ENCODE assay signal across 14 cellular contexts in the genomic region with DNA sequence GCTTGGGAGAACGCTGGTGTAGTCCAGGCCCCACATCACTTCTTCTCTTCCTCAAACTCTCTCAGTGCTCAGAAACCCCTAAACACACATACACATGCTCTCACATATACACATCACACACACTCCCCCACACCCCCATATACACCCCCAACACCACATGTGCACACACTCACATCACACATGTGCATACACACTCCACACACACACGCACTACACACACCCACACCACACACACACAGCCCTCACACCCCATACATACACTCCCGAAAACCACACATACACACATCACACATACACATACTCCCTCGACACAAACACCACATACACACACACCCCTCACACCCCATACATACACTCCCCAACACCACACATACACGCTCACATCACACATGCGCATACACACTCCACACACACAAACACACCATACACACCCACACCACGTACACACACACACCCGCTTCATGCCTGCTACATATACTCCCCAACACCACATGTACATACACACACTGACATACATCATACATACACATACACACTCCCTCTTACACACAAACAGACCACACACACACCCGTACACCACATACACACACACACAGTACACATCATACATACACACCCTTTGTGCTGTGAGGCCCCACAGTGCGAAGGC.
DNase-seq lines count a peak whose midpoint lies in the region; ATAC-seq and TF ChIP-seq lines count a peak whose summit lies in the region.
"Had no signal": no experiment of that assay in that cellular context is flagged by ENCODE, and none has a peak within 500 bp of the region (broad histone marks: within the 10 kb centered on the region; RNA-seq: fewer than 3 reads in every experiment).

No MANE protein-coding gene starts in this region.

- no peak for TF ChIP-seq POLR2A in thyroid gland (IDR thresholded peaks at IDR 0.05)

- peaks cover 16% of the 10 kb centered on the region for H3K4me1 ChIP-seq in mesendoderm (ENCODE audit: control insufficient read depth, low read depth, low read length)
- H3K4me1 ChIP-seq in thyroid gland: peaks cover 63 to 88% of the 10 kb centered on the region in 2 donors

- H3K27me3 ChIP-seq in mesendoderm (ENCODE audit: insufficient read depth, low read length, poor library complexity) (no peaks in the 10 kb centered on the region), thyroid gland (no peaks in the 10 kb centered on the region)
- H3K27me3 ChIP-seq: sigmoid colon had no signal

- no peaks in the 10 kb centered on the region for H3K9me3 Mint-ChIP-seq in T-helper 2 cell treated with Interferon-gamma antibody and Interleukin-4, amounts not matched to agents 5 μg/mL and 100 μg/mL, for 36 hours
- H3K9me3 Mint-ChIP-seq in activated T-helper 17 cell treated with anti-CD3 and anti-CD28 coated beads, Interleukin-2, amount 50 U/mL, for 72 hours: no peaks in the 10 kb centered on the region
- H3K9me3 Mint-ChIP-seq: CD8-positive, alpha-beta memory T cell; nephron had no signal

- intact Hi-C loops in thyroid gland (cut with DNase I): no loop called here

- H3K36me3 Mint-ChIP-seq in T-helper 2 cell treated with Interferon-gamma antibody and Interleukin-4, amounts not matched to agents 5 μg/mL and 100 μg/mL, for 36 hours (ENCODE audit: low read depth): no peaks in the 10 kb centered on the region
- H3K36me3 Mint-ChIP-seq in activated T-helper 17 cell treated with anti-CD3 and anti-CD28 coated beads, Interleukin-2, amount 50 U/mL, for 72 hours (ENCODE audit: low read depth): no peaks in the 10 kb centered on the region
- H3K36me3 Mint-ChIP-seq: CD8-positive, alpha-beta memory T cell had no signal

- no peak overlapping the region for H3K9ac ChIP-seq in mesendoderm (ENCODE audit: low read length)

- no peaks in the 10 kb centered on the region for H3K27me3 Mint-ChIP-seq in T-helper 2 cell treated with Interferon-gamma antibody and Interleukin-4, amounts not matched to agents 5 μg/mL and 100 μg/mL, for 36 hours (ENCODE audit: low read depth)
- no peaks in the 10 kb centered on the region for H3K27me3 Mint-ChIP-seq in activated T-helper 17 cell treated with anti-CD3 and anti-CD28 coated beads, Interleukin-2, amount 50 U/mL, for 72 hours
- H3K27me3 Mint-ChIP-seq: CD8-positive, alpha-beta memory T cell had no signal

- H4K5ac ChIP-seq in mesendoderm (ENCODE audit: low read length): no peak overlapping the region

- peaks cover 29% of the 10 kb centered on the region for H3K4me1 Mint-ChIP-seq in T-helper 2 cell treated with Interferon-gamma antibody and Interleukin-4, amounts not matched to agents 5 μg/mL and 100 μg/mL, for 36 hours (ENCODE audit: low read depth)
- H3K4me1 Mint-ChIP-seq in activated T-helper 17 cell treated with anti-CD3 and anti-CD28 coated beads, Interleukin-2, amount 50 U/mL, for 72 hours: peaks cover 23% of the 10 kb centered on the region

- H3K79me2 ChIP-seq in mesendoderm (ENCODE audit: control insufficient read depth, insufficient read depth, low read length): no peaks in the 10 kb centered on the region

- no peak for ATAC-seq in activated T-helper 17 cell treated with anti-CD3 and anti-CD28 coated beads, Interleukin-2, amount 50 U/mL, for 72 hours (replicated peaks)
- ATAC-seq in HG02970 (IDR thresholded peaks at IDR 0.05; ENCODE audit: low FRiP score, unreplicated experiment) (no peak), HG03460 (IDR thresholded peaks at IDR 0.05; ENCODE audit: unreplicated experiment) (no peak)
- ATAC-seq: Panc1 had no signal

- peak overlapping the region; percentile 52 for H2BK5ac ChIP-seq in mesendoderm (ENCODE audit: low read length)

- no peak for TF ChIP-seq CTCF in thyroid gland (IDR thresholded peaks at IDR 0.05)

- H3K4me3 ChIP-seq in mesendoderm (ENCODE audit: low read length) (no peak overlapping the region), thyroid gland (replicated peaks in 1 of 3) (no peak overlapping the region)
- H3K4me3 ChIP-seq: sigmoid colon had no signal

- no peak overlapping the region for H3K4me3 Mint-ChIP-seq in T-helper 2 cell treated with Interferon-gamma antibody and Interleukin-4, amounts not matched to agents 5 μg/mL and 100 μg/mL, for 36 hours
- H3K4me3 Mint-ChIP-seq in activated T-helper 17 cell treated with anti-CD3 and anti-CD28 coated beads, Interleukin-2, amount 50 U/mL, for 72 hours: no peak overlapping the region
- H3K4me3 Mint-ChIP-seq: CD8-positive, alpha-beta memory T cell had no signal

- no peak overlapping the region for H3K4ac ChIP-seq in mesendoderm (ENCODE audit: low read depth, low read length)

- no peak overlapping the region for H3K4me2 ChIP-seq in mesendoderm (ENCODE audit: low read length)

- H3K27ac ChIP-seq in mesendoderm (ENCODE audit: low read depth, low read length) (peak overlapping the region; percentile 89), thyroid gland (peak overlapping the region in 2 of 3 donors; percentile 92 to 93)

- H2AK5ac ChIP-seq in mesendoderm (ENCODE audit: low read length): peak overlapping the region; percentile 43

- no peaks in the 10 kb centered on the region for H3K9me3 ChIP-seq in thyroid gland
- H3K9me3 ChIP-seq: sigmoid colon had no signal

- no peak overlapping the region for H3K18ac ChIP-seq in mesendoderm (ENCODE audit: low read length)

- H3K36me3 ChIP-seq in mesendoderm (ENCODE audit: control insufficient read depth, insufficient read depth, low read length) (no peaks in the 10 kb centered on the region), thyroid gland (no peaks in the 10 kb centered on the region)
- H3K36me3 ChIP-seq: sigmoid colon had no signal

- peak overlapping the region; percentile 4 for H3K27ac Mint-ChIP-seq in T-helper 2 cell treated with Interferon-gamma antibody and Interleukin-4, amounts not matched to agents 5 μg/mL and 100 μg/mL, for 36 hours
- peak overlapping the region; percentile 1 for H3K27ac Mint-ChIP-seq in activated T-helper 17 cell treated with anti-CD3 and anti-CD28 coated beads, Interleukin-2, amount 50 U/mL, for 72 hours

- H3K23ac ChIP-seq in mesendoderm (ENCODE audit: low read length): no peak overlapping the region

- 99% methylated on average over 7 of the region's 10 CpGs for WGBS in mesendoderm (ENCODE audit: extremely low coverage, insufficient coverage, low lambda C conversion rate)
- WGBS in thyroid gland, 2 donors: 84 to 87% methylated on average over 10 of the region's 10 CpGs

- H3K56ac ChIP-seq in mesendoderm (ENCODE audit: low read length): peak overlapping the region; percentile 69

- H2BK120ac ChIP-seq in mesendoderm (ENCODE audit: low read depth, low read length): no peak overlapping the region

- no peak overlapping the region for H4K8ac ChIP-seq in mesendoderm (ENCODE audit: low read depth, low read length)

- no peak overlapping the region for H2BK15ac ChIP-seq in mesendoderm (replicated peaks; ENCODE audit: low read depth)

- DNase-seq in T-helper 2 cell treated with Interferon-gamma antibody and Interleukin-4, amounts not matched to agents 5 μg/mL and 100 μg/mL, for 36 hours (ENCODE audit: low spot score): no peak
- DNase-seq in T-helper 2 cell (no peak), mesendoderm (no peak), thyroid gland (no peak), germinal center (ENCODE audit: low spot score) (no peak)
- DNase-seq: 8988T; activated effector memory CD4-positive, alpha-beta T cell treated with Interleukin-2 at 50 U/mL for 16 hours; CD8-positive, alpha-beta memory T cell; sigmoid colon had no signal

- no peaks in the 10 kb centered on the region for H3K79me1 ChIP-seq in mesendoderm (ENCODE audit: low read length)
